Comparison of ENCODE assay signal across 25 cellular contexts in the genomic region with DNA sequence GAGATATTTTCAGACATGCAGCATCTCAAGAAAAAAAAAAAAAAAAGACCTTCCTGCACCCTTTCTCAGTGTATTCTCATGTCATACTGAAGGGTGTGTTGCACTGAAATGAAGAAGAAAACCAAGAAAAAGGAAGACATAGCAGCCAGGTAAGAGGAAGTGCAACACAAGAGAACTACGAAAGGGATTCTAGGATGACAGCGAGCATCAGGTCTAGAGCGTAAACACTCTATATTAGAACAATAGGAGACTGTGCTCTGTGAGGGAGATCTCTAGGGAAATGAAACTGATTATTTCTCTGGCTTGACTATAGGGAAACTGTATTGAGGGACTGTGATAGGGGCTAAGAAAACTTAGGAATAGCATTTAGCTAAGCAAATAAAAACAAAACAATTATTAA. TPM values are rescaled to one million over a fixed set of nuclear protein-coding genes. Genes with fewer than 3 reads are reported as not detected.
DNase-seq lines count a peak whose midpoint lies in the region; FAIRE-seq and TF ChIP-seq lines count a peak whose summit lies in the region.
"Had no signal": no experiment of that assay in that cellular context is flagged by ENCODE, and none has a peak within 500 bp of the region (broad histone marks: within the 10 kb centered on the region; RNA-seq: fewer than 3 reads in every experiment).

No MANE protein-coding gene starts in this region.

- no peak overlapping the region for H3K23ac ChIP-seq in H1 (ENCODE audit: insufficient read length)

- no peaks in the 10 kb centered on the region for H3K79me2 ChIP-seq in H1 (ENCODE audit: control insufficient read depth in 1 of 2, insufficient read depth in 2 of 2, low read length in 2 of 2)
- H3K79me2 ChIP-seq: hepatocyte had no signal

- CTCF ChIA-PET in H1 (lab: Charles Lee; ENCODE audit: partially characterized antibody) = interaction anchor here (0.6 to 1.1 kb wide), 4 partner anchors 8 to 685 kb away, joined by 3 to 5 read pairs (median 3); no protein-coding TSS in a partner anchor

- H3K4me3 ChIP-seq in H1 (ENCODE audit: extremely low read depth in 1 of 4, insufficient read depth in 2 of 4, low read depth in 3 of 4, low read length in 4 of 4) = no peak overlapping the region
- no peak overlapping the region for H3K4me3 ChIP-seq in transverse colon
- H3K4me3 ChIP-seq: ascending aorta, BLaER1, cardiac muscle cell, hepatocyte, ovary, skin epidermis, tibial nerve had no signal

- H2BK120ac ChIP-seq in H1 (replicated peaks; ENCODE audit: low read depth, low read length) = no peak overlapping the region

- POLR2A ChIA-PET in H1 (lab: Charles Lee; ENCODE audit: partially characterized antibody) = interaction anchor here (0.9 kb wide), 1 partner anchor 29 kb away, joined by 3 read pairs; no protein-coding TSS in a partner anchor

- H2BK20ac ChIP-seq in H1 (ENCODE audit: low read length) = no peak overlapping the region

- DNase-seq in COLO829 (ENCODE audit: low spot score) (peak; percentile 28), GM12891 (ENCODE audit: insufficient read length, low spot score) (no peak), NCI-H69 (lab: John Stamatoyannopoulos, UW) (peak; percentile 61), H1 (ENCODE audit: low read depth in 1 of 2, low spot score in 2 of 2) (no peak), foreskin melanocyte (no peak), transverse colon (no peak), HT-29 (ENCODE audit: low spot score) (no peak)
- DNase-seq: activated CD8-positive, alpha-beta T cell treated with anti-CD3 and anti-CD28 coated beads, Interleukin-2, amount 10 ng/mL, durations not matched to agents 7 days and 5 days; activated naive CD8-positive, alpha-beta T cell treated with anti-CD3 and anti-CD28 coated beads for 36 hours; foreskin keratinocyte; GF-D8; left cardiac atrium; ovary; retina; SK-N-SH; T-helper 17 cell had no signal

- H3K14ac ChIP-seq in H1 (ENCODE audit: insufficient read length) = no peak overlapping the region

- no peaks in the 10 kb centered on the region for H4K20me1 ChIP-seq in H1 (replicated peaks in 1 of 2; ENCODE audit: control insufficient read depth in 1 of 2, insufficient read depth in 2 of 2, low read length in 2 of 2)
- H4K20me1 ChIP-seq: BLaER1 had no signal

- H4K8ac ChIP-seq in H1 (ENCODE audit: extremely low read depth, insufficient read depth, low read length) = no peak overlapping the region

- H3K9ac ChIP-seq in H1 (replicated peaks in 1 of 4; ENCODE audit: extremely low read depth in 1 of 4, low read depth in 3 of 4, low read length in 3 of 4) = no peak overlapping the region
- H3K9ac ChIP-seq: BLaER1, KMS-11, SK-N-SH had no signal

- TF ChIP-seq EP300 in H1 (IDR thresholded peaks at IDR 0.05; ENCODE audit: borderline replicate concordance in 1 of 2, low read depth in 2 of 2, low read length in 2 of 2) = no peak
- TF ChIP-seq EP300 in transverse colon (IDR thresholded peaks at IDR 0.05; ENCODE audit: low read depth) = no peak

- TF ChIP-seq POLR2A in GM12891 (IDR thresholded peaks at IDR 0.05; ENCODE audit: low read depth, low read length) = no peak
- TF ChIP-seq POLR2A in H1 (IDR thresholded peaks at IDR 0.05; ENCODE audit: control extremely low read depth in 1 of 2, low read depth in 2 of 2, low read length in 2 of 2) = no peak
- no peak for TF ChIP-seq POLR2A in transverse colon (IDR thresholded peaks at IDR 0.05)

- no peak for FAIRE-seq in GM12891 (lab: Jason Lieb, UNC)
- FAIRE-seq in H1 (lab: Jason Lieb, UNC) = no peak
- FAIRE-seq: GM18507 had no signal

- no peak overlapping the region for H2BK5ac ChIP-seq in H1 (ENCODE audit: low read depth, low read length)

- TF ChIP-seq CTCF in H1 (IDR thresholded peaks at IDR 0.05; ENCODE audit: control extremely low read depth in 1 of 3, insufficient read depth in 1 of 3, low read depth in 1 of 3, low read length in 3 of 3) = no peak
- no peak for TF ChIP-seq CTCF in transverse colon (IDR thresholded peaks at IDR 0.05)

- H3K36me3 ChIP-seq in H1 (ENCODE audit: control insufficient read depth in 2 of 4, insufficient read depth in 4 of 4, low read length in 3 of 4) = no peaks in the 10 kb centered on the region
- H3K36me3 ChIP-seq in transverse colon = no peaks in the 10 kb centered on the region
- H3K36me3 ChIP-seq: ascending aorta, BLaER1, cardiac muscle cell, ovary, tibial nerve had no signal

- no peaks in the 10 kb centered on the region for H3K79me1 ChIP-seq in H1 (ENCODE audit: low read depth, low read length)

- no peak overlapping the region for H2AK5ac ChIP-seq in H1 (ENCODE audit: low read depth, low read length)

- H3K56ac ChIP-seq in H1 (replicated peaks; ENCODE audit: insufficient read length, low read depth, low read length) = no peak overlapping the region

- TF ChIP-seq RAD21 in H1 (IDR thresholded peaks at IDR 0.05 in 1 of 2, conservative IDR thresholded peaks at IDR 0.05 in 1 of 2; ENCODE audit: low read depth in 2 of 2, low read length in 2 of 2) = no peak

- no peak overlapping the region for H4K91ac ChIP-seq in H1 (replicated peaks; ENCODE audit: insufficient read length, low read length)

- in situ Hi-C loops in transverse colon (cut with MboI; ENCODE audit: low pct_ligation_motif_present in 1 of 4, low pct_unique_long_range_greater_than_20kb in 1 of 4, low sequenced_read_pairs in 3 of 4) = no loop called here

- H3K9me3 ChIP-seq in H1 (ENCODE audit: insufficient read depth in 2 of 2, low read depth in 1 of 2, low read length in 1 of 2) (peaks cover 4 to 9% of the 10 kb centered on the region in 2 experiments), transverse colon (no peaks in the 10 kb centered on the region)
- H3K9me3 ChIP-seq: ascending aorta, BLaER1, ovary, SK-N-SH, tibial nerve had no signal

- 77% methylated on average over 3 of the region's 3 CpGs; no CpG with 5 or more reads in 1 of the 2 experiments for WGBS in H1 (ENCODE audit: extremely low coverage in 1 of 2, insufficient coverage in 1 of 2, insufficient read length in 1 of 2, insufficient replicate concordance in 2 of 2, low coverage in 1 of 2, low lambda C conversion rate in 2 of 2, missing lambda C conversion rate in 1 of 2), 2 experiments
- 71 to 75% methylated on average over 2 to 3 of the region's 3 CpGs for WGBS in transverse colon (ENCODE audit: low coverage in 1 of 2), 2 donors

- H2AFZ ChIP-seq in H1 (ENCODE audit: low read length) = peak overlapping the region; percentile 70; the same call in 1 of the 2 replicates
- H2AFZ ChIP-seq: hepatocyte had no signal

- no peak overlapping the region for H2BK12ac ChIP-seq in H1 (ENCODE audit: low read depth, low read length)

- H3K23me2 ChIP-seq in H1 (ENCODE audit: low read depth, low read length) = no peaks in the 10 kb centered on the region; the same call in 1 of the 2 replicates

- no peak overlapping the region for H3K4me2 ChIP-seq in H1 (ENCODE audit: insufficient read depth in 1 of 2, low read depth in 2 of 2, low read length in 2 of 2)
- H3K4me2 ChIP-seq: BLaER1, hepatocyte, KMS-11, SK-N-SH had no signal

- H3K27ac ChIP-seq in H1 (ENCODE audit: low read depth, low read length) (no peak overlapping the region), transverse colon (no peak overlapping the region)
- H3K27ac ChIP-seq: ascending aorta, BLaER1, cardiac muscle cell, foreskin keratinocyte, hepatocyte, KMS-11, ovary, RWPE1, skin epidermis, tibial nerve had no signal

- H4K5ac ChIP-seq in H1 (ENCODE audit: insufficient read length, low read depth, low read length) = no peak overlapping the region

- no peak overlapping the region for H3K18ac ChIP-seq in H1 (ENCODE audit: extremely low read depth, low read length)

- no peak overlapping the region for H3K4ac ChIP-seq in H1 (replicated peaks; ENCODE audit: insufficient read length, low read depth, low read length)

- no peaks in the 10 kb centered on the region for H3K27me3 ChIP-seq in H1 (replicated peaks in 1 of 4; ENCODE audit: control insufficient read depth in 3 of 4, extremely low read depth in 1 of 4, insufficient read depth in 3 of 4, low read length in 3 of 4)
- H3K27me3 ChIP-seq in transverse colon = peaks cover 7% of the 10 kb centered on the region
- H3K27me3 ChIP-seq: ascending aorta, BLaER1, cardiac muscle cell, foreskin keratinocyte, hepatocyte, ovary, tibial nerve had no signal

- intact Hi-C loops in transverse colon (cut with DNase I; ENCODE audit: low total_unique reads) = no loop called here

- H3K4me1 ChIP-seq in H1 (replicated peaks in 1 of 4; ENCODE audit: control insufficient read depth in 3 of 4, insufficient read depth in 4 of 4, low read length in 3 of 4) = 0 out of 7 replicates have a peak, but pooled peaks cover 0 to 4% (median 0%) of the 10 kb centered on the region in 4 experiments
- no peaks in the 10 kb centered on the region for H3K4me1 ChIP-seq in transverse colon
- H3K4me1 ChIP-seq: BLaER1, tibial nerve had no signal

- no peak overlapping the region for H2BK15ac ChIP-seq in H1 (ENCODE audit: low read length)

RNA-seq across cellular contexts. Expression of gene BTF3, which starts 30.0 kb away (rescaled TPM):
- polyA plus RNA-seq in GM12891 (2012; ENCODE audit: low read depth, missing spikeins) = 946 TPM
- 754 and 760 TPM in 2 replicates for total RNA-seq in H1 (2021; fragmentation: NEBNext Ultra II Directional; extraction: Animal tissue kit (Norgen Biotek cat#: 25700))
- polyA plus RNA-seq in H1 (2011; rRNA removed) = 228 and 396 TPM in 2 replicates
- polyA plus RNA-seq in H1 (2011; cell fraction: cytosol; rRNA removed) = 534 TPM
- 231 TPM for polyA plus RNA-seq in H1 (2011; cell fraction: nucleus; rRNA removed)
- 763 to 1,151 TPM (median 803 TPM) in 4 replicates for polyA plus RNA-seq in H1 (2012, experiment 1 of 2)
- polyA plus RNA-seq in H1 (2012, experiment 2 of 2) = 415 TPM
- 1,514 TPM for polyA plus RNA-seq in H1 (2013, experiment 1 of 2)
- 1,491 TPM for polyA plus RNA-seq in H1 (2013, experiment 2 of 2)
- polyA minus RNA-seq in H1 (2011; rRNA and poly(A)+ RNA removed) = 244 and 380 TPM in 2 replicates
- polyA minus RNA-seq in H1 (2011; cell fraction: cytosol; rRNA and poly(A)+ RNA removed) = 245 TPM
- 134 TPM for polyA minus RNA-seq in H1 (2011; cell fraction: nucleus; rRNA and poly(A)+ RNA removed)
- 100 to 1,000 TPM; 312 to 416 (median 396) TPM for total RNA-seq in transverse colon
- total RNA-seq in HT-29 (2014; rRNA removed; shearing (Covaris generic)) = 233 and 255 TPM in 2 replicates

RNA-seq across cellular contexts. Expression of gene ANKRA2, which starts 37.2 kb away (rescaled TPM):
- polyA plus RNA-seq in GM12891 (2012; ENCODE audit: low read depth, missing spikeins) = 14.1 TPM
- 10.3 and 12.6 TPM in 2 replicates for total RNA-seq in H1 (2021; fragmentation: NEBNext Ultra II Directional; extraction: Animal tissue kit (Norgen Biotek cat#: 25700))
- polyA plus RNA-seq in H1 (2011; rRNA removed) = 5.6 and 7.0 TPM in 2 replicates
- polyA plus RNA-seq in H1 (2011; cell fraction: cytosol; rRNA removed) = 11.1 TPM
- polyA plus RNA-seq in H1 (2011; cell fraction: nucleus; rRNA removed) = 8.7 TPM
- 8.4 to 13.2 TPM (median 9.9 TPM) in 4 replicates for polyA plus RNA-seq in H1 (2012, experiment 1 of 2)
- polyA plus RNA-seq in H1 (2012, experiment 2 of 2) = 2.7 TPM
- polyA plus RNA-seq in H1 (2013, experiment 1 of 2) = 11.3 TPM
- 9.2 TPM for polyA plus RNA-seq in H1 (2013, experiment 2 of 2)
- 3.4 and 6.0 TPM in 2 replicates for polyA minus RNA-seq in H1 (2011; rRNA and poly(A)+ RNA removed)
- 8.4 TPM for polyA minus RNA-seq in H1 (2011; cell fraction: cytosol; rRNA and poly(A)+ RNA removed)
- 13.6 TPM for polyA minus RNA-seq in H1 (2011; cell fraction: nucleus; rRNA and poly(A)+ RNA removed)
- 10 to 100 TPM; 17.6 to 50.9 (median 22.2) TPM for total RNA-seq in transverse colon
- 5.2 and 5.7 TPM in 2 replicates for total RNA-seq in HT-29 (2014; rRNA removed; shearing (Covaris generic))

RNA-seq across cellular contexts. Expression of gene UTP15, which starts 37.3 kb away (rescaled TPM):
- polyA plus RNA-seq in GM12891 (2012; ENCODE audit: low read depth, missing spikeins) = 14.7 TPM
- 33.6 and 35.1 TPM in 2 replicates for total RNA-seq in H1 (2021; fragmentation: NEBNext Ultra II Directional; extraction: Animal tissue kit (Norgen Biotek cat#: 25700))
- polyA plus RNA-seq in H1 (2011; rRNA removed) = 14.3 and 17.4 TPM in 2 replicates
- 18.3 TPM for polyA plus RNA-seq in H1 (2011; cell fraction: cytosol; rRNA removed)
- 27.9 TPM for polyA plus RNA-seq in H1 (2011; cell fraction: nucleus; rRNA removed)
- polyA plus RNA-seq in H1 (2012, experiment 1 of 2) = 12.8 to 22.6 TPM (median 15.1 TPM) in 4 replicates
- polyA plus RNA-seq in H1 (2012, experiment 2 of 2) = 1.1 TPM
- polyA plus RNA-seq in H1 (2013, experiment 1 of 2) = 17.8 TPM
- 16.6 TPM for polyA plus RNA-seq in H1 (2013, experiment 2 of 2)
- polyA minus RNA-seq in H1 (2011; rRNA and poly(A)+ RNA removed) = 40.2 and 42.6 TPM in 2 replicates
- 16.1 TPM for polyA minus RNA-seq in H1 (2011; cell fraction: cytosol; rRNA and poly(A)+ RNA removed)
- 82.0 TPM for polyA minus RNA-seq in H1 (2011; cell fraction: nucleus; rRNA and poly(A)+ RNA removed)
- total RNA-seq in transverse colon = 10 to 100 TPM in 3 of 4 donors, 1 to 10 TPM in 1; 6.7 to 69.3 (median 23.3) TPM
- 24.1 and 36.8 TPM in 2 replicates for total RNA-seq in HT-29 (2014; rRNA removed; shearing (Covaris generic))

Comparison
In these comparisons a context has a peak if more than half of its experiments do, and no peak if none do; other contexts are left out.
1. DNase-seq: peak in COLO829 (single experiment) and NCI-H69 (single experiment); none in GM12891 (single experiment), H1 (0 of 2), foreskin melanocyte (single experiment), transverse colon (single experiment) and HT-29 (single experiment).